In genomic region chr17:29717817-29718216, GRCh38 we compare ENCODE assay signal across 30 cellular contexts.
DNase-seq lines count a peak whose midpoint lies in the region; ATAC-seq lines count a peak whose summit lies in the region.
"Had no signal": no experiment of that assay in that cellular context is flagged by ENCODE, and none has a peak within 500 bp of the region (broad histone marks: within the 10 kb centered on the region; RNA-seq: fewer than 3 reads in every experiment).

No MANE protein-coding gene starts in this region.

- no peak overlapping the region for H3K4me2 ChIP-seq in Karpas-422 (ENCODE audit: low read depth, low read length, poor library complexity, severe bottlenecking)
- H3K4me2 ChIP-seq: SK-N-SH had no signal

- H3K9me2 ChIP-seq in Karpas-422 (replicated peaks; ENCODE audit: insufficient read depth, low read length) = no peaks in the 10 kb centered on the region
- H3K9me2 ChIP-seq: SK-N-SH had no signal

- intact Hi-C loops in right cardiac atrium (cut with DNase I) = no loop called here
- intact Hi-C loops in cardiac septum (cut with DNase I) = no loop called here
- intact Hi-C loops in left cardiac atrium (cut with DNase I) = no loop called here

- H3K27me3 ChIP-seq in right cardiac atrium (ENCODE audit: control insufficient read depth, insufficient read depth) (no peaks in the 10 kb centered on the region), Karpas-422 (ENCODE audit: low read length) (no peaks in the 10 kb centered on the region)
- H3K27me3 ChIP-seq in effector memory CD4-positive, alpha-beta T cell (replicated peaks; ENCODE audit: control insufficient read depth, insufficient read depth, low read length, poor library complexity, severe bottlenecking) = no peaks in the 10 kb centered on the region
- H3K27me3 ChIP-seq: BE2C, esophagus muscularis mucosa, foreskin keratinocyte, MG63 had no signal

- no peaks in the 10 kb centered on the region for H3K36me3 ChIP-seq in Karpas-422 (ENCODE audit: insufficient read depth, low read length)
- H3K36me3 ChIP-seq in effector memory CD4-positive, alpha-beta T cell (ENCODE audit: control insufficient read depth, insufficient read depth, low read length) = no peaks in the 10 kb centered on the region
- H3K36me3 ChIP-seq: BE2C, esophagus muscularis mucosa, MG63 had no signal

- peaks cover 0 to 2% (median 2%) of the 10 kb centered on the region in 3 donors for H3K27me3 Mint-ChIP-seq in immature natural killer cell (ENCODE audit: low read depth in 3 of 3)
- no peaks in the 10 kb centered on the region for H3K27me3 Mint-ChIP-seq in stimulated activated naive B cell treated with anti-CD40 and anti-IgM and Interleukin-4, amounts not matched to agents 10 μg/mL and 1 μg/mL and 100 μg/mL, for 72 hours

- no peaks in the 10 kb centered on the region for H3K9me3 Mint-ChIP-seq in immature natural killer cell
- H3K9me3 Mint-ChIP-seq in stimulated activated naive B cell treated with anti-CD40 and anti-IgM and Interleukin-4, amounts not matched to agents 10 μg/mL and 1 μg/mL and 100 μg/mL, for 72 hours = no peaks in the 10 kb centered on the region

- H3K27ac Mint-ChIP-seq in immature natural killer cell = peak overlapping the region; percentile 22 to 76 (median 52)
- H3K27ac Mint-ChIP-seq in stimulated activated naive B cell treated with anti-CD40 and anti-IgM and Interleukin-4, amounts not matched to agents 10 μg/mL and 1 μg/mL and 100 μg/mL, for 72 hours = peak overlapping the region; percentile 34
- H3K27ac Mint-ChIP-seq: activated T-cell treated with anti-CD3 and anti-CD28 coated beads, Interleukin-2, amount 50 U/mL, for 72 hours had no signal

- no peak overlapping the region for H3K4me3 Mint-ChIP-seq in immature natural killer cell
- H3K4me3 Mint-ChIP-seq in stimulated activated naive B cell treated with anti-CD40 and anti-IgM and Interleukin-4, amounts not matched to agents 10 μg/mL and 1 μg/mL and 100 μg/mL, for 72 hours = no peak overlapping the region
- H3K4me3 Mint-ChIP-seq: activated T-cell treated with anti-CD3 and anti-CD28 coated beads, Interleukin-2, amount 50 U/mL, for 72 hours had no signal

- H3K9me3 ChIP-seq in right cardiac atrium (ENCODE audit: control insufficient read depth, low read length) (no peaks in the 10 kb centered on the region), Karpas-422 (ENCODE audit: low read length) (no peaks in the 10 kb centered on the region)
- no peaks in the 10 kb centered on the region for H3K9me3 ChIP-seq in effector memory CD4-positive, alpha-beta T cell (ENCODE audit: control insufficient read depth, low read length)
- H3K9me3 ChIP-seq: BE2C, esophagus muscularis mucosa, MG63, SK-N-SH had no signal

- peaks cover 87% of the 10 kb centered on the region for H3K79me2 ChIP-seq in Karpas-422 (ENCODE audit: low read length)

- H3K27ac ChIP-seq in right cardiac atrium (ENCODE audit: low read length) (peak overlapping the region; percentile 16), Karpas-422 (ENCODE audit: low read length) (peak overlapping the region; percentile 39)
- no peak overlapping the region for H3K27ac ChIP-seq in effector memory CD4-positive, alpha-beta T cell (ENCODE audit: insufficient read depth, low read length, poor library complexity, severe bottlenecking)
- H3K27ac ChIP-seq: esophagus muscularis mucosa, foreskin keratinocyte had no signal

- peaks cover 86 to 96% of the 10 kb centered on the region in 2 donors for H3K4me1 Mint-ChIP-seq in immature natural killer cell
- peaks cover 57 to 94% of the 10 kb centered on the region in 2 donors for H3K4me1 Mint-ChIP-seq in stimulated activated naive B cell treated with anti-CD40 and anti-IgM and Interleukin-4, amounts not matched to agents 10 μg/mL and 1 μg/mL and 100 μg/mL, for 72 hours

- H3K9ac ChIP-seq in Karpas-422 (ENCODE audit: low read length) = no peak overlapping the region
- H3K9ac ChIP-seq: SK-N-SH had no signal

- H4K20me1 ChIP-seq in Karpas-422 (ENCODE audit: insufficient read depth, low read depth, low read length) = no peaks in the 10 kb centered on the region

- H3K4me1 ChIP-seq in right cardiac atrium (ENCODE audit: control insufficient read depth, insufficient read depth, low read length) = peaks cover 4% of the 10 kb centered on the region
- H3K4me1 ChIP-seq in Karpas-422 (ENCODE audit: low read length) = peaks cover 66% of the 10 kb centered on the region
- H3K4me1 ChIP-seq in effector memory CD4-positive, alpha-beta T cell (ENCODE audit: control insufficient read depth, insufficient read depth, low read length, poor library complexity, severe bottlenecking) = peaks cover under 1% of the 10 kb centered on the region
- H3K4me1 ChIP-seq: BE2C had no signal

- no peak overlapping the region for H2AFZ ChIP-seq in Karpas-422 (ENCODE audit: low read length)

- no peak overlapping the region for H3K4me3 ChIP-seq in right cardiac atrium (ENCODE audit: low read length)
- H3K4me3 ChIP-seq in Karpas-422 (ENCODE audit: low read length) = no peak overlapping the region
- H3K4me3 ChIP-seq in effector memory CD4-positive, alpha-beta T cell (ENCODE audit: insufficient read depth, low read depth, low read length, poor library complexity, severe bottlenecking) = no peak overlapping the region
- H3K4me3 ChIP-seq: esophagus muscularis mucosa, K562, MG63 had no signal

- no peak for ATAC-seq in right cardiac atrium
- no peak for ATAC-seq in stimulated activated naive B cell treated with anti-CD40 and anti-IgM and Interleukin-4, amounts not matched to agents 10 μg/mL and 1 μg/mL and 100 μg/mL, for 72 hours (replicated peaks)
- ATAC-seq in left cardiac atrium = no peak
- ATAC-seq: activated T-cell treated with anti-CD3 and anti-CD28 coated beads, Interleukin-2, amount 50 U/mL, for 72 hours; foreskin keratinocyte; HCT116; K562; left lobe of liver had no signal

- H3K36me3 Mint-ChIP-seq in immature natural killer cell = peaks cover 0 to 8% (median 0%) of the 10 kb centered on the region in 3 donors
- peaks cover 20 to 50% of the 10 kb centered on the region in 2 donors for H3K36me3 Mint-ChIP-seq in stimulated activated naive B cell treated with anti-CD40 and anti-IgM and Interleukin-4, amounts not matched to agents 10 μg/mL and 1 μg/mL and 100 μg/mL, for 72 hours

- DNase-seq in right cardiac atrium (no peak), cardiac septum (ENCODE audit: low spot score) (no peak), Karpas-422 (no peak), immature natural killer cell (no peak), cortex of kidney (lab: John Stamatoyannopoulos, UW) (no peak), left cardiac atrium (no peak)
- no peak for DNase-seq in stimulated activated naive B cell treated with anti-CD40 and anti-IgM and Interleukin-4, amounts not matched to agents 10 μg/mL and 1 μg/mL and 100 μg/mL, for 72 hours
- no peak for DNase-seq in effector memory CD4-positive, alpha-beta T cell
- DNase-seq: activated CD4-positive, alpha-beta T cell treated with anti-CD3 and anti-CD28 coated beads for 48 hours; activated naive CD4-positive, alpha-beta T cell; activated T-cell treated with anti-CD3 and anti-CD28 coated beads, Interleukin-2, amount 50 U/mL, for 72 hours; amygdala; BE2C; Calu3; DMS79 treated with DMSO at 0.1 percent for 48 hours; foreskin keratinocyte; mesendoderm; MG63; NCI-H2029; NCI-H226; NCI-H69; nucleus accumbens; OCI-M1; SK-N-SH; T-helper 2 cell; trophoblast cell had no signal
